ENCODE assay signal across 8 cellular contexts in the genomic region with DNA sequence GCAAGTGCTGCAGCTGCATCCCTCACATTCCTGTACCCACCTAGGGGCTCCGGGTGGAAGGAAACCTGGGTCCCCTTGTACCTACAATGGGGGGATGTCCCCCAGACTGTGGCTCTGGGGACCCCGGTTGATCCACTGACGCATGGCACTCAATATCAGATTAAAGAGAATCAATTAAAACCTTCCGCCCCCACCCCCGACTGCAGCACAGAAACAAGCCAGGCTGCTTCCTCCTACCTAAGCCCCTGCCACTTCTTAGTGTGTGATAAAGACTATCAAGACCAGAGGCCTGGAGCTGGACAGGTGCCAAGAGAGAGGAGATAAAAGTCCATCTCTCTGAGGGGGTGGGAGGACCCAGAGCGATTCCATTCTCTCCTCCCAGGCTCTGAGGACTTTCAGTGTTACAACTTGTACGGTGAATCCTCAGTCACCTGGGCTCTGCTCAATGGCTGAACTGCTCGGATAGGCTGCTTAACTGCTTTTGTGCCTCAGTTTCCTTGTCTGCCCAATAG. TPM values are rescaled to one million over a fixed set of nuclear protein-coding genes. Genes with fewer than 3 reads are reported as not detected.
DNase-seq lines count a peak whose midpoint lies in the region; ATAC-seq, FAIRE-seq and TF ChIP-seq lines count a peak whose summit lies in the region.

No MANE protein-coding gene starts in this region.

- H3K4me2 ChIP-seq in A549: peak overlapping the region; percentile 90

- H3K9me3 ChIP-seq in A549 (no peaks in the 10 kb centered on the region), lower lobe of right lung (no peaks in the 10 kb centered on the region)

- no peak for TF ChIP-seq CTCF in A549 (IDR thresholded peaks at IDR 0.05)
- no peak for TF ChIP-seq CTCF in lower lobe of right lung (IDR thresholded peaks at IDR 0.05)

- POLR2A ChIA-PET in A549 (lab: Yijun Ruan, JAX): interaction anchor here (0.6 to 9.0 kb wide), 8 partner anchors 9 to 113 kb away, joined by 3 to 220 read pairs (median 30); a partner anchor contains a TSS

- no peaks in the 10 kb centered on the region for H3K27me3 ChIP-seq in lower lobe of right lung (ENCODE audit: low read depth)

- no peak for FAIRE-seq in A549 (lab: Jason Lieb, UNC)

- H3K4me1 ChIP-seq in A549 (peaks cover 97% of the 10 kb centered on the region), lower lobe of right lung (peaks cover 98% of the 10 kb centered on the region)

- ATAC-seq in A549 (0 out of 6 replicates have a peak, but pooled peaks of 1 of the 2 experiments have one; percentile 0), lower lobe of right lung (no peak), HG03442 (IDR thresholded peaks at IDR 0.05; ENCODE audit: unreplicated experiment) (no peak)
- ATAC-seq in activated CD4-positive, CD25-positive, alpha-beta regulatory T cell treated with anti-CD3 and anti-CD28 coated beads, Interleukin-2, amount 50 U/mL, for 24 hours: no peak

- CTCF ChIA-PET in A549 (lab: Yijun Ruan, JAX): interaction anchor here (0.7 to 18.0 kb wide), 16 partner anchors 10 to 204 kb away, joined by 3 to 1367 read pairs (median 4); a partner anchor contains a TSS

- H3K4me3 ChIP-seq in A549: no peak overlapping the region
- H3K4me3 ChIP-seq in lower lobe of right lung: peak overlapping the region; percentile 33

- 27% methylated on average over 8 of the region's 8 CpGs for WGBS in A549 (ENCODE audit: missing lambda C conversion rate)

- DNase-seq in A549 (ENCODE audit: low read depth in 1 of 2, low spot score in 1 of 2) (peak in 1 of 2 experiments; percentile 75), HUDEP-2 (lab: John Stamatoyannopoulos, UW; ENCODE audit: unreplicated experiment in 76 of 76) (peak in 70 of 76 experiments; percentile 17 to 84 (median 62)), amniotic epithelial cell (ENCODE audit: low read depth) (peak; percentile 72), lower lobe of right lung (no peak), midbrain (lab: John Stamatoyannopoulos, UW) (no peak), NCI-H446 treated with DMSO at 0.1 percent for 48 hours (lab: John Stamatoyannopoulos, UW) (no peak)

- TF ChIP-seq EP300 in A549 (IDR thresholded peaks at IDR 0.05): no peak

- TF ChIP-seq RAD21 in A549 (conservative IDR thresholded peaks at IDR 0.05 in 1 of 2, IDR thresholded peaks at IDR 0.05 in 1 of 2): no peak

- TF ChIP-seq POLR2A in A549 (IDR thresholded peaks at IDR 0.05; ENCODE audit: low read length): no peak

- intact Hi-C loops in lower lobe of right lung (cut with DNase I): loop anchor here (5.0 kb wide), 1 partner anchor 38 kb away; a partner anchor contains a TSS

- H3K27ac ChIP-seq in A549 (peak overlapping the region; percentile 93 to 100), lower lobe of right lung (peak overlapping the region; percentile 88)

- peaks cover 15% of the 10 kb centered on the region for H3K36me3 ChIP-seq in lower lobe of right lung

TF ChIP-seq in A549, 52 proteins besides CTCF, POLR2A, EP300 and RAD21:
- TF ChIP-seq KDM1A (IDR thresholded peaks at IDR 0.05; ENCODE audit: low read depth) (no peak), CBX8 (IDR thresholded peaks at IDR 0.05) (no peak), FOSB (CRISPR knock-in tag; IDR thresholded peaks at IDR 0.05) (no peak), RARB (CRISPR knock-in tag; IDR thresholded peaks at IDR 0.05) (no peak), ZSCAN20 (CRISPR knock-in tag; IDR thresholded peaks at IDR 0.05) (no peak), HOXA7 (CRISPR knock-in tag; IDR thresholded peaks at IDR 0.05) (no peak), CHD4 (IDR thresholded peaks at IDR 0.05; ENCODE audit: borderline replicate concordance) (no peak), TFCP2L1 (CRISPR knock-in tag; IDR thresholded peaks at IDR 0.05) (no peak), PHF8 (IDR thresholded peaks at IDR 0.05; ENCODE audit: borderline replicate concordance, low read depth) (no peak), POLR2AphosphoS2 (conservative IDR thresholded peaks at IDR 0.05; ENCODE audit: low read length) (no peak), TP53 (CRISPR knock-in tag; IDR thresholded peaks at IDR 0.05) (no peak)
- TF ChIP-seq, protein P1, sequence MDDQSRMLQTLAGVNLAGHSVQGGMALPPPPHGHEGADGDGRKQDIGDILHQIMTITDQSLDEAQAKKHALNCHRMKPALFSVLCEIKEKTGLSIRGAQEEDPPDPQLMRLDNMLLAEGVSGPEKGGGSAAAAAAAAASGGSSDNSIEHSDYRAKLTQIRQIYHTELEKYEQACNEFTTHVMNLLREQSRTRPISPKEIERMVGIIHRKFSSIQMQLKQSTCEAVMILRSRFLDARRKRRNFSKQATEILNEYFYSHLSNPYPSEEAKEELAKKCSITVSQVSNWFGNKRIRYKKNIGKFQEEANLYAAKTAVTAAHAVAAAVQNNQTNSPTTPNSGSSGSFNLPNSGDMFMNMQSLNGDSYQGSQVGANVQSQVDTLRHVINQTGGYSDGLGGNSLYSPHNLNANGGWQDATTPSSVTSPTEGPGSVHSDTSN (IDR thresholded peaks at IDR 0.05): no peak
- TF ChIP-seq, protein P2, sequence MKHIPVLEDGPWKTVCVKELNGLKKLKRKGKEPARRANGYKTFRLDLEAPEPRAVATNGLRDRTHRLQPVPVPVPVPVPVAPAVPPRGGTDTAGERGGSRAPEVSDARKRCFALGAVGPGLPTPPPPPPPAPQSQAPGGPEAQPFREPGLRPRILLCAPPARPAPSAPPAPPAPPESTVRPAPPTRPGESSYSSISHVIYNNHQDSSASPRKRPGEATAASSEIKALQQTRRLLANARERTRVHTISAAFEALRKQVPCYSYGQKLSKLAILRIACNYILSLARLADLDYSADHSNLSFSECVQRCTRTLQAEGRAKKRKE (CRISPR knock-in tag; IDR thresholded peaks at IDR 0.05; ENCODE audit: low read depth): no peak
- TF ChIP-seq, protein P3, sequence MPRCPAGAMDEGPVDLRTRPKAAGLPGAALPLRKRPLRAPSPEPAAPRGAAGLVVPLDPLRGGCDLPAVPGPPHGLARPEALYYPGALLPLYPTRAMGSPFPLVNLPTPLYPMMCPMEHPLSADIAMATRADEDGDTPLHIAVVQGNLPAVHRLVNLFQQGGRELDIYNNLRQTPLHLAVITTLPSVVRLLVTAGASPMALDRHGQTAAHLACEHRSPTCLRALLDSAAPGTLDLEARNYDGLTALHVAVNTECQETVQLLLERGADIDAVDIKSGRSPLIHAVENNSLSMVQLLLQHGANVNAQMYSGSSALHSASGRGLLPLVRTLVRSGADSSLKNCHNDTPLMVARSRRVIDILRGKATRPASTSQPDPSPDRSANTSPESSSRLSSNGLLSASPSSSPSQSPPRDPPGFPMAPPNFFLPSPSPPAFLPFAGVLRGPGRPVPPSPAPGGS (IDR thresholded peaks at IDR 0.05): no peak
- TF ChIP-seq, protein P4, sequence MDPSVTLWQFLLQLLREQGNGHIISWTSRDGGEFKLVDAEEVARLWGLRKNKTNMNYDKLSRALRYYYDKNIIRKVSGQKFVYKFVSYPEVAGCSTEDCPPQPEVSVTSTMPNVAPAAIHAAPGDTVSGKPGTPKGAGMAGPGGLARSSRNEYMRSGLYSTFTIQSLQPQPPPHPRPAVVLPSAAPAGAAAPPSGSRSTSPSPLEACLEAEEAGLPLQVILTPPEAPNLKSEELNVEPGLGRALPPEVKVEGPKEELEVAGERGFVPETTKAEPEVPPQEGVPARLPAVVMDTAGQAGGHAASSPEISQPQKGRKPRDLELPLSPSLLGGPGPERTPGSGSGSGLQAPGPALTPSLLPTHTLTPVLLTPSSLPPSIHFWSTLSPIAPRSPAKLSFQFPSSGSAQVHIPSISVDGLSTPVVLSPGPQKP (IDR thresholded peaks at IDR 0.05; ENCODE audit: low read depth, low read length): no peak

RNA-seq across cellular contexts. Expression of a gene that starts 28.2 kb away (rescaled TPM):
- polyA plus RNA-seq in A549 (2011; rRNA removed): 5,441 and 7,182 TPM in 2 replicates
- polyA plus RNA-seq in A549 (2012; cell fraction: cytosol; rRNA removed): 7,109 and 7,241 TPM in 2 replicates
- 3,292 and 3,609 TPM in 2 replicates for polyA plus RNA-seq in A549 (2012; cell fraction: nucleus; rRNA removed)
- 3,449 to 3,524 TPM (median 3,456 TPM) in 3 replicates for polyA plus RNA-seq in A549 (2017; fragmentation: RNase III; extraction: RNeasy Plus Mini Kit Qiagen cat#74134 plus additional on column Dnase treatment)
- polyA minus RNA-seq in A549 (2011; rRNA and poly(A)+ RNA removed): 4,371 and 5,632 TPM in 2 replicates
- 1,285 TPM for total RNA-seq in lower lobe of right lung

RNA-seq across cellular contexts. Expression of a gene that starts 34.6 kb away (rescaled TPM):
- polyA plus RNA-seq in A549 (2011; rRNA removed): 64.1 and 81.5 TPM in 2 replicates
- 72.5 and 73.2 TPM in 2 replicates for polyA plus RNA-seq in A549 (2012; cell fraction: cytosol; rRNA removed)
- polyA plus RNA-seq in A549 (2012; cell fraction: nucleus; rRNA removed): 193 and 238 TPM in 2 replicates
- polyA plus RNA-seq in A549 (2017; fragmentation: RNase III; extraction: RNeasy Plus Mini Kit Qiagen cat#74134 plus additional on column Dnase treatment): 43.2 to 50.8 TPM (median 45.8 TPM) in 3 replicates
- 224 and 252 TPM in 2 replicates for polyA minus RNA-seq in A549 (2011; rRNA and poly(A)+ RNA removed)
- total RNA-seq in lower lobe of right lung: 73.6 TPM

RNA-seq across cellular contexts. Expression of a gene that starts 36.4 kb away (rescaled TPM):
- 40.1 and 62.8 TPM in 2 replicates for polyA plus RNA-seq in A549 (2011; rRNA removed)
- polyA plus RNA-seq in A549 (2012; cell fraction: cytosol; rRNA removed): 67.2 and 97.2 TPM in 2 replicates
- polyA plus RNA-seq in A549 (2012; cell fraction: nucleus; rRNA removed): 165 and 170 TPM in 2 replicates
- polyA plus RNA-seq in A549 (2017; fragmentation: RNase III; extraction: RNeasy Plus Mini Kit Qiagen cat#74134 plus additional on column Dnase treatment): 97.0 to 102 TPM (median 98.6 TPM) in 3 replicates
- 44.1 and 64.3 TPM in 2 replicates for polyA minus RNA-seq in A549 (2011; rRNA and poly(A)+ RNA removed)
- 105 TPM for total RNA-seq in lower lobe of right lung

Comparison
In these comparisons a context has a peak if more than half of its experiments do, and no peak if none do; other contexts are left out.
1. DNase-seq: peak in HUDEP-2 (70 of 76) and amniotic epithelial cell (single experiment); none in lower lobe of right lung (single experiment), midbrain (single experiment) and NCI-H446 treated with DMSO at 0.1 percent for 48 hours (single experiment).